ENCODE assay signal across 1 cellular context in the genomic region with DNA sequence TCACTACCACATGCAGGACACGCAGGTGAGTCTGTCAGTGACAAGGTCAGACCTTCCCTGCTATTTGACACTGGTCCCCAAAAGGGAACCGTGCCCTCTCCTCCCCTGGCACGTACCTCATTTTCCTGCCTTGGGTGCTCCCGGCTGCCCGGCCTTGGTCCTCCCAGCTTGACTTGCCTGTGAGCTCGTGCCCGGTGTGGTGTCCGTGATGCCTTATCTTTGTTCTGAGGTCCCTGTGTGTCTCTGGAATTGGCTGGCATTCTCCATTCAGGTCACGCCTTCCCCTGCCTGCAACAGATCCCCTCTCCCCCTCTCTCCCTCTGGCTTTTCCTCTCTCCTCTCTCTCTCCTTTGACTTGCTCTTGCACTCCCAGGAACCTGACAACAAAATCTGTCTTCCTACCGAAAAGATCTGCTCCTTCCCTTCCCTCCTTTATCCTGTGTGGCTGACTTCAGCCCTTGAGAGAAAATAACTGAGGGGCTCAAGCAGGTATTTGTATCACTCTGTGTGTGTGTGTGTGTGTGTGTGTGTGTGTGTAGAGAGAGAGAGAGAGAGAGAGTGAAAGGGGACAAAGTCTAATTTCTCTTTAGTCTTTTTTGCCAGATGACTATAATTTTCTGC.
TF ChIP-seq lines count a peak whose summit lies in the region.

MASP1 (minus strand) TSS at position 226 of the 621 bp plus-strand sequence; CDS start at position 121, 105 bp downstream.

TF ChIP-seq in SK-N-SH, 30 proteins besides CTCF, POLR2A, EP300 and RAD21 (continued from another document):
- TF ChIP-seq REST (IDR thresholded peaks at IDR 0.05; ENCODE audit: low read depth, low read length) (no peak), SIN3A (IDR thresholded peaks at IDR 0.05; ENCODE audit: borderline replicate concordance, low read depth, low read length) (no peak), ZBTB33 (IDR thresholded peaks at IDR 0.05; ENCODE audit: borderline replicate concordance, low read depth) (no peak), MXI1 (IDR thresholded peaks at IDR 0.05; ENCODE audit: low read depth, low read length) (no peak)
